Comparison of ENCODE assay signal across 9 cellular contexts in genomic region chr15:31435891-31436628, GRCh38.
DNase-seq lines count a peak whose midpoint lies in the region; ATAC-seq and TF ChIP-seq lines count a peak whose summit lies in the region.
"Had no signal": no experiment of that assay in that cellular context is flagged by ENCODE, and none has a peak within 500 bp of the region (broad histone marks: within the 10 kb centered on the region; RNA-seq: fewer than 3 reads in every experiment).

No MANE protein-coding gene starts in this region.

- H2AK5ac ChIP-seq in mesenchymal stem cell (ENCODE audit: low read length, severe bottlenecking), result no peak overlapping the region

- H3K36me3 Mint-ChIP-seq in activated naive CD4-positive, alpha-beta T cell treated with anti-CD3 and anti-CD28 coated beads, Interleukin-2, amount 50 U/mL, for 72 hours, result no peaks in the 10 kb centered on the region

- TF ChIP-seq EP300 in upper lobe of left lung (IDR thresholded peaks at IDR 0.05), result no peak

- no peak overlapping the region for H3K4me2 ChIP-seq in mesenchymal stem cell (ENCODE audit: low read length, poor library complexity, severe bottlenecking)

- H3K4me3 ChIP-seq in mesenchymal stem cell (ENCODE audit: insufficient read depth in 1 of 2, low read depth in 1 of 2, low read length in 2 of 2) (peak overlapping the region in 1 of 2 experiments; percentile 70), upper lobe of left lung (peak overlapping the region in 1 of 4 donors; percentile 31), body of pancreas (no peak overlapping the region)

- H3K18ac ChIP-seq in mesenchymal stem cell (ENCODE audit: low read depth in 1 of 2, low read length in 2 of 2), result no peak overlapping the region

- intact Hi-C loops in body of pancreas (cut with DNase I), result no loop called here

- no peak overlapping the region for H3K4ac ChIP-seq in mesenchymal stem cell (ENCODE audit: low read depth in 1 of 2, low read length in 2 of 2)

- H3K27ac Mint-ChIP-seq in activated naive CD4-positive, alpha-beta T cell treated with anti-CD3 and anti-CD28 coated beads, Interleukin-2, amount 50 U/mL, for 72 hours, result peak overlapping the region; percentile 97 to 99

- H3K36me3 ChIP-seq in mesenchymal stem cell (ENCODE audit: control insufficient read depth in 1 of 2, insufficient read depth in 2 of 2, low read depth in 1 of 2, low read length in 2 of 2) (no peaks in the 10 kb centered on the region), upper lobe of left lung (no peaks in the 10 kb centered on the region), body of pancreas (replicated peaks in 1 of 2; ENCODE audit: insufficient read depth in 1 of 2, low read depth in 2 of 2) (no peaks in the 10 kb centered on the region)

- H4K8ac ChIP-seq in mesenchymal stem cell (ENCODE audit: low read length), result peak overlapping the region; percentile 87

- H3K9me3 ChIP-seq in mesenchymal stem cell (ENCODE audit: control insufficient read depth, low read length), result no peaks in the 10 kb centered on the region
- H3K9me3 ChIP-seq in upper lobe of left lung, result no peaks in the 10 kb centered on the region
- H3K9me3 ChIP-seq in body of pancreas, result no peaks in the 10 kb centered on the region

- H3K23ac ChIP-seq in mesenchymal stem cell (ENCODE audit: low read length in 2 of 2), result no peak overlapping the region

- peak overlapping the region; percentile 29 for H2BK120ac ChIP-seq in mesenchymal stem cell (ENCODE audit: low read depth, low read length)

- peak; percentile 3 to 19 for ATAC-seq in activated naive CD4-positive, alpha-beta T cell treated with anti-CD3 and anti-CD28 coated beads, Interleukin-2, amount 50 U/mL, for 72 hours
- peak in 1 of 2 donors; percentile 58 for ATAC-seq in upper lobe of left lung (ENCODE audit: low FRiP score in 2 of 2)
- ATAC-seq in GM18909 (IDR thresholded peaks at IDR 0.05; ENCODE audit: poor library complexity, unreplicated experiment), result no peak
- ATAC-seq in body of pancreas, result no peak

- no peak overlapping the region for H2BK5ac ChIP-seq in mesenchymal stem cell (ENCODE audit: low read depth, low read length, poor library complexity, severe bottlenecking)

- H3K14ac ChIP-seq in mesenchymal stem cell (ENCODE audit: low read length in 2 of 2), result no peak overlapping the region

- TF ChIP-seq CTCF in upper lobe of left lung (IDR thresholded peaks at IDR 0.05) (no peak), body of pancreas (IDR thresholded peaks at IDR 0.05) (no peak)

- no peaks in the 10 kb centered on the region for H3K9me3 Mint-ChIP-seq in activated naive CD4-positive, alpha-beta T cell treated with anti-CD3 and anti-CD28 coated beads, Interleukin-2, amount 50 U/mL, for 72 hours

- 79% methylated on average over 14 of the region's 14 CpGs for WGBS in mesenchymal stem cell
- 37 to 50% methylated on average over 12 to 14 of the region's 14 CpGs for WGBS in upper lobe of left lung, 2 donors
- 54 to 64% methylated on average over 14 of the region's 14 CpGs for WGBS in body of pancreas, 2 donors

- H3K9ac ChIP-seq in mesenchymal stem cell (ENCODE audit: low read length), result peak overlapping the region; percentile 87

- no peak for TF ChIP-seq POLR2A in upper lobe of left lung (IDR thresholded peaks at IDR 0.05)
- TF ChIP-seq POLR2A in body of pancreas (IDR thresholded peaks at IDR 0.05), result no peak

- H4K91ac ChIP-seq in mesenchymal stem cell (ENCODE audit: low read length), result peak overlapping the region; percentile 70

- H3K27me3 ChIP-seq in mesenchymal stem cell (ENCODE audit: control insufficient read depth in 1 of 2, insufficient read depth in 1 of 2, low read length in 2 of 2) (peaks cover 0 to 3% of the 10 kb centered on the region in 2 experiments), upper lobe of left lung (no peaks in the 10 kb centered on the region), body of pancreas (no peaks in the 10 kb centered on the region)

- peaks cover 7% of the 10 kb centered on the region for H3K4me1 ChIP-seq in mesenchymal stem cell (ENCODE audit: control insufficient read depth, insufficient read depth, low read depth, low read length)
- peaks cover 45 to 58% (median 50%) of the 10 kb centered on the region in 4 donors for H3K4me1 ChIP-seq in upper lobe of left lung
- peaks cover 19% of the 10 kb centered on the region for H3K4me1 ChIP-seq in body of pancreas

- no peak overlapping the region for H2BK15ac ChIP-seq in mesenchymal stem cell (ENCODE audit: low read depth, poor library complexity, severe bottlenecking)

- H2BK12ac ChIP-seq in mesenchymal stem cell (ENCODE audit: low read length in 2 of 2), result peak overlapping the region; percentile 51 to 81

- H3K27ac ChIP-seq in mesenchymal stem cell (ENCODE audit: low read length, poor library complexity, severe bottlenecking) (no peak overlapping the region), upper lobe of left lung (peak overlapping the region; percentile 83 to 93 (median 88)), body of pancreas (peak overlapping the region in 2 of 4 donors; percentile 48 to 63)
- H3K27ac ChIP-seq: C4-2B had no signal

- no peaks in the 10 kb centered on the region for H3K79me1 ChIP-seq in mesenchymal stem cell (replicated peaks; ENCODE audit: low read length, poor library complexity, severe bottlenecking)

- DNase-seq in activated gamma-delta T cell (lab: John Stamatoyannopoulos, UW) (peak; percentile 10), activated gamma-delta T cell treated with Interleukin-2 at 50 U/mL for 16 hours (no peak), mesenchymal stem cell (no peak), upper lobe of left lung (no peak), NCI-H1417 (lab: John Stamatoyannopoulos, UW) (no peak), body of pancreas (no peak)
- DNase-seq in activated naive CD4-positive, alpha-beta T cell treated with anti-CD3 and anti-CD28 coated beads, Interleukin-2, amount 50 U/mL, for 72 hours (ENCODE audit: low spot score in 2 of 2), result peak in 1 of 2 donors; percentile 63

- H2AFZ ChIP-seq in mesenchymal stem cell (ENCODE audit: low read depth, low read length), result peak overlapping the region; percentile 54

Comparison
In these comparisons a context has a peak if more than half of its experiments do, and no peak if none do; other contexts are left out.
1. ATAC-seq: peak in activated naive CD4-positive, alpha-beta T cell treated with anti-CD3 and anti-CD28 coated beads, Interleukin-2, amount 50 U/mL, for 72 hours (2 of 2); none in GM18909 (single experiment) and body of pancreas (single experiment).